Comparison of ENCODE assay signal across 8 cellular contexts in the genomic region with DNA sequence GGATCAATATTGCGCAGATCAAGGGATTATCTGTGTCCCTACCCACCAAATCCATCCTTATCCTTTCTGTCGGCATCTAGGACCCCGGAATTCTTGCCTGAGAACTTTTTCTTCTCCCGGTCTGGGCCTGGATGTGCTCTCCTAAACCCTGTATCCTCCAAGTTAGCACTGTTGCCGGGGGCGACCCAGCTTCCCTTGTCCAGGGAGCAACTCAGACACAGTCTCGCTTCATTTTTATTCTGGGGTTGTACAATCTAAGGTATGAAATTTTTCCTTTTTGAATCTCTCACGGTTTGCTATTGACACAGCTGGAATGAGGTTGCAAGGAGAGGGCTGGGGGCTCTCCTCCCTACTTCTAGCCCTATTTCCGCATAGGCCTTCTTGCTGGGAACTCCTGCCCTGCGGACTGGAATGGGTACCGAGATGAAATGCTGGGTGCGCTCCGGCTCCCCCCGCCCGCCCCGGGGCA. TPM values are rescaled to one million over a fixed set of nuclear protein-coding genes. Genes with fewer than 3 reads are reported as not detected.
DNase-seq lines count a peak whose midpoint lies in the region; ATAC-seq, FAIRE-seq and TF ChIP-seq lines count a peak whose summit lies in the region.

No MANE protein-coding gene starts in this region.

- FAIRE-seq in pancreas (lab: Jason Lieb, UNC), result no peak

- peaks cover 11% of the 10 kb centered on the region; the same call in 1 of the 2 replicates for H3F3A ChIP-seq in PC-9 (ENCODE audit: insufficient read depth, low read depth)

- no TSS peak for BruUV-seq in PC-9 (replicated peaks; lab: Mats Ljungman, UMichigan)

- WGBS in esophagus, 2 donors, result 25 to 26% methylated on average over 16 of the region's 16 CpGs
- 21 to 24% methylated on average over 16 of the region's 16 CpGs for WGBS in pancreas, 2 donors

- H3K27me3 ChIP-seq in PC-9 (ENCODE audit: insufficient read depth, low read depth), result no peaks in the 10 kb centered on the region
- no peaks in the 10 kb centered on the region for H3K27me3 ChIP-seq in esophagus (ENCODE audit: control insufficient read depth in 1 of 2, insufficient read depth in 2 of 2, low read length in 2 of 2)
- no peaks in the 10 kb centered on the region for H3K27me3 ChIP-seq in pancreas

- H3K9me2 ChIP-seq in PC-9 (ENCODE audit: insufficient read depth), result no peaks in the 10 kb centered on the region

- in situ Hi-C loops in KBM-7 (cut with MboI; ENCODE audit: low pct_unique_long_range_greater_than_20kb, low sequenced_read_pairs), result no loop called here

- intact Hi-C loops in PC-9 (cut with micrococcal nuclease; ENCODE audit: unreplicated experiment) (loop anchor here (1.0 to 10.0 kb wide), 2 partner anchors 8 to 124 kb away; a partner anchor contains a TSS), pancreas (cut with DNase I) (no loop called here), posterior vena cava (cut with DNase I) (loop anchor here in 1 of 2 donors (10.0 kb wide), 1 partner anchor 146 kb away; no protein-coding TSS in a partner anchor)

- H3K9me3 ChIP-seq in PC-9 (ENCODE audit: insufficient read depth, low read depth) (no peaks in the 10 kb centered on the region), esophagus (ENCODE audit: control insufficient read depth in 2 of 2, insufficient read depth in 1 of 2, low read depth in 1 of 2, low read length in 1 of 2) (no peaks in the 10 kb centered on the region), pancreas (no peaks in the 10 kb centered on the region)

- POLR2A ChIA-PET in PC-9 (lab: Charles Lee; ENCODE audit: unreplicated experiment), result no interaction called here

- no peaks in the 10 kb centered on the region for H3K36me3 ChIP-seq in PC-9 (ENCODE audit: low read depth)
- peaks cover 0 to 4% of the 10 kb centered on the region in 2 donors for H3K36me3 ChIP-seq in esophagus (ENCODE audit: control insufficient read depth in 2 of 2, insufficient read depth in 2 of 2, low read length in 1 of 2)
- H3K36me3 ChIP-seq in pancreas, result no peaks in the 10 kb centered on the region

- H3K4me3 ChIP-seq in PC-9, result peak overlapping the region; percentile 80; the same call in 1 of the 2 replicates
- H3K4me3 ChIP-seq in esophagus (ENCODE audit: low read depth in 1 of 2, low read length in 2 of 2), result peak overlapping the region; percentile 82 to 88
- peak overlapping the region; percentile 46 to 88 (median 58) for H3K4me3 ChIP-seq in pancreas

- CTCF ChIA-PET in PC-9 (lab: Charles Lee), result no interaction called here

- DNase-seq in NCI-H2196 (lab: John Stamatoyannopoulos, UW; ENCODE audit: unreplicated experiment) (peak; percentile 73), NCI-H2196 treated with DMSO at 0.1 percent for 48 hours (lab: John Stamatoyannopoulos, UW; ENCODE audit: unreplicated experiment) (no peak), PC-9 (no peak), pancreas (peak in 2 of 6 donors; percentile 33 to 38), KBM-7 (no peak), posterior vena cava (ENCODE audit: low spot score) (no peak), 8988T (no peak)

- no peak for TF ChIP-seq CTCF in PC-9 (conservative IDR thresholded peaks at IDR 0.05)
- TF ChIP-seq CTCF in pancreas (IDR thresholded peaks at IDR 0.05), result no peak

- H2AFZ ChIP-seq in PC-9, result peak overlapping the region; percentile 94

- H3K27ac ChIP-seq in PC-9 (peak overlapping the region; percentile 80; the same call in 1 of the 2 replicates), esophagus (ENCODE audit: low read depth in 2 of 2, low read length in 1 of 2) (peak overlapping the region; percentile 93 to 98), pancreas (peak overlapping the region; percentile 76 to 92 (median 87))

- H3K79me2 ChIP-seq in PC-9 (ENCODE audit: low read depth), result peaks cover 23% of the 10 kb centered on the region

- H4K20me1 ChIP-seq in PC-9 (ENCODE audit: insufficient read depth), result no peaks in the 10 kb centered on the region

- H3K4me2 ChIP-seq in PC-9, result peak overlapping the region; percentile 100

- H3K4me1 ChIP-seq in PC-9 (replicated peaks; ENCODE audit: insufficient read depth), result no peaks in the 10 kb centered on the region; the same call in none of the 2 replicates
- no peaks in the 10 kb centered on the region for H3K4me1 ChIP-seq in esophagus (ENCODE audit: control insufficient read depth in 2 of 2, insufficient read depth in 2 of 2, low read length in 1 of 2)
- peaks cover 0 to 4% (median 0%) of the 10 kb centered on the region in 3 donors for H3K4me1 ChIP-seq in pancreas

- peak in 1 of 4 donors; percentile 6 for ATAC-seq in pancreas

RNA-seq across cellular contexts. Expression of a gene that starts 0.4 kb away (rescaled TPM):
- total RNA-seq in PC-9 (2021) (23.5 and 26.9 TPM in 2 replicates), pancreas (10 to 100 TPM in 2 of 6 donors, 1 to 10 TPM in 4; 6.2 to 17.2 (median 8.4) TPM), posterior vena cava (10 to 100 TPM; 17.1 to 34.1 TPM)
- polyA plus RNA-seq in esophagus (100 to 1,000 TPM in 1 of 2 donors, 10 to 100 TPM in 1; 40.6 to 121 TPM), pancreas (10 to 100 TPM in 1 of 2 donors, 1 to 10 TPM in 1; 9.0 to 24.0 TPM)

RNA-seq across cellular contexts. Expression of a gene that starts 7.6 kb away (rescaled TPM):
- total RNA-seq in PC-9 (2021), result 20.1 and 22.2 TPM in 2 replicates
- polyA plus RNA-seq in esophagus, result 10 to 100 TPM; 21.5 to 24.4 TPM
- total RNA-seq in pancreas, result 10 to 100 TPM in 5 of 6 donors, 1 to 10 TPM in 1; 8.9 to 20.5 (median 14.4) TPM
- 10 to 100 TPM; 26.8 to 38.2 TPM for polyA plus RNA-seq in pancreas
- total RNA-seq in posterior vena cava, result 10 to 100 TPM; 25.3 to 27.5 TPM

RNA-seq across cellular contexts. Expression of a gene that starts 13.8 kb away (rescaled TPM):
- total RNA-seq in PC-9 (2021) (107 and 113 TPM in 2 replicates), pancreas (100 to 1,000 TPM in 1 of 6 donors, 10 to 100 TPM in 5; 50.9 to 107 (median 64.6) TPM), posterior vena cava (10 to 100 TPM; 74.3 to 96.2 TPM)
- polyA plus RNA-seq in esophagus (100 to 1,000 TPM in 1 of 2 donors, 10 to 100 TPM in 1; 70.6 to 115 TPM), pancreas (10 to 100 TPM; 53.9 to 88.2 TPM)

RNA-seq across cellular contexts. Expression of a gene that starts 14.2 kb away (rescaled TPM):
- total RNA-seq in PC-9 (2021), result 17.2 and 20.6 TPM in 2 replicates
- polyA plus RNA-seq in esophagus, result 10 to 100 TPM; 22.8 to 34.7 TPM
- 10 to 100 TPM; 11.4 to 16.0 (median 13.9) TPM for total RNA-seq in pancreas
- 10 to 100 TPM; 41.2 to 69.8 TPM for polyA plus RNA-seq in pancreas
- 10 to 100 TPM; 24.4 to 28.7 TPM for total RNA-seq in posterior vena cava

RNA-seq across cellular contexts. Expression of a gene that starts 32.8 kb away (rescaled TPM):
- total RNA-seq in PC-9 (2021) (0.11 TPM in 1 of 2 replicates, not detected in the other), pancreas (under 1 TPM; 0.08 to 0.34 (median 0.13) TPM), posterior vena cava (1 to 10 TPM in 1 of 2 donors, under 1 TPM in 1; 0.52 to 1.2 TPM)
- polyA plus RNA-seq in esophagus (under 1 TPM; 0.06 to 0.07 TPM), pancreas (under 1 TPM; 0.12 to 0.15 TPM)
